30 cellular contexts compared by ENCODE assay signal in the genomic region with DNA sequence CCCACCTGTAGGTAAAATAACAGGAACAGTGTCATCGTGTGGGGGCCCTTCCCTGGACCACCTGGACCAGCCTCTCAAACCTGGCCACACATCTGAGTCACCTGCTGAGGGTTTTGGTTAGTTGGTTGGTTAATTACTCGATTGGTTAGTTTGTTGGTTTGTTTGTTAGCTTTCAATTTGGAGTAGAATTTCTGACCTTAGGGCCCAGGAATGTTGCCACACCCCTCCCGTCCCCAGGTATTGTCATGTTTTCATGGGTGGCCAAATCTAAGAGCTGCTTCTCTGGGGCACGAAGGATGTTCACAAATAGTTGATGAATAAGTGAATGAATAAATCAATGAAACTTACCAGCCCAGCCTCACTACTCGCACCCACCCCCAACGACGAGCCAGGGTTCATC.
"Had no signal": no experiment of that assay in that cellular context is flagged by ENCODE, and none has a peak within 500 bp of the region (broad histone marks: within the 10 kb centered on the region; RNA-seq: fewer than 3 reads in every experiment).

No MANE protein-coding gene starts in this region.

- ATAC-seq: activated naive CD8-positive, alpha-beta T cell treated with anti-CD3 and anti-CD28 coated beads, Interleukin-2, amount 50 U/mL, for 24 hours; left colon; right cardiac atrium; stimulated activated naive B cell treated with anti-CD40 and anti-IgM and Interleukin-4, amounts not matched to agents 10 μg/mL and 1 μg/mL and 100 μg/mL, for 72 hours; T-helper 17 cell had no signal

- H3K9me3 Mint-ChIP-seq: activated CD4-positive, alpha-beta memory T cell treated with anti-CD3 and anti-CD28 coated beads for 36 hours; activated CD4-positive, alpha-beta T cell treated with anti-CD3 and anti-CD28 coated beads, Interleukin-2, amount 10 ng/mL, durations not matched to agents 24 days and 14 days; activated naive CD4-positive, alpha-beta T cell treated with anti-CD3 and anti-CD28 coated beads, Interleukin-2, amount 50 U/mL, for 24 hours; activated naive CD8-positive, alpha-beta T cell treated with anti-CD3 and anti-CD28 coated beads, Interleukin-2, amount 50 U/mL, for 24 hours; activated T-cell treated with anti-CD3 and anti-CD28 coated beads, Interleukin-2, amount 50 U/mL, for 24 hours; activated T-helper 2 cell treated with anti-CD3 and anti-CD28 coated beads, Interferon-gamma antibody, Interleukin-2, Interleukin-4, amounts not matched to agents 10 μg/mL and 5 μg/mL and 100 μg/mL, durations not matched to agents 14 hours and 24 hours and 36 hours; immature natural killer cell; mesothelial cell of epicardium; neural crest cell; stimulated activated naive B cell treated with anti-CD40 and anti-IgM and Interleukin-4, amounts not matched to agents 10 μg/mL and 1 μg/mL and 100 μg/mL, for 72 hours had no signal

- H3K27ac Mint-ChIP-seq: activated CD4-positive, alpha-beta memory T cell treated with anti-CD3 and anti-CD28 coated beads for 36 hours; activated CD4-positive, alpha-beta T cell treated with anti-CD3 and anti-CD28 coated beads, Interleukin-2, amount 10 ng/mL, durations not matched to agents 24 days and 14 days; activated naive CD4-positive, alpha-beta T cell treated with anti-CD3 and anti-CD28 coated beads, Interleukin-2, amount 50 U/mL, for 24 hours; activated naive CD8-positive, alpha-beta T cell treated with anti-CD3 and anti-CD28 coated beads, Interleukin-2, amount 50 U/mL, for 24 hours; activated T-cell treated with anti-CD3 and anti-CD28 coated beads, Interleukin-2, amount 50 U/mL, for 24 hours; activated T-helper 2 cell treated with anti-CD3 and anti-CD28 coated beads, Interferon-gamma antibody, Interleukin-2, Interleukin-4, amounts not matched to agents 10 μg/mL and 5 μg/mL and 100 μg/mL, durations not matched to agents 14 hours and 24 hours and 36 hours; immature natural killer cell; mesothelial cell of epicardium; stimulated activated naive B cell treated with anti-CD40 and anti-IgM and Interleukin-4, amounts not matched to agents 10 μg/mL and 1 μg/mL and 100 μg/mL, for 72 hours; T-helper 17 cell had no signal

- H3K36me3 Mint-ChIP-seq: activated CD4-positive, alpha-beta memory T cell treated with anti-CD3 and anti-CD28 coated beads for 36 hours; activated naive CD4-positive, alpha-beta T cell treated with anti-CD3 and anti-CD28 coated beads, Interleukin-2, amount 50 U/mL, for 24 hours; immature natural killer cell; mesothelial cell of epicardium; naive B cell; stimulated activated naive B cell treated with anti-CD40 and anti-IgM and Interleukin-4, amounts not matched to agents 10 μg/mL and 1 μg/mL and 100 μg/mL, for 72 hours had no signal

- H3K4me1 ChIP-seq: breast epithelium, upper lobe of right lung had no signal

- FAIRE-seq: colon, kidney had no signal

- H3K4me1 Mint-ChIP-seq: activated naive CD4-positive, alpha-beta T cell treated with anti-CD3 and anti-CD28 coated beads, Interleukin-2, amount 50 U/mL, for 24 hours; activated naive CD8-positive, alpha-beta T cell treated with anti-CD3 and anti-CD28 coated beads, Interleukin-2, amount 50 U/mL, for 24 hours; immature natural killer cell; T-helper 17 cell had no signal

- H3K36me3 ChIP-seq: breast epithelium, heart left ventricle, stomach, tibial artery, upper lobe of right lung had no signal

- DNase-seq: activated CD4-positive, alpha-beta memory T cell treated with anti-CD3 and anti-CD28 coated beads for 36 hours; activated CD4-positive, alpha-beta T cell treated with anti-CD3 and anti-CD28 coated beads, Interleukin-2, amount 10 ng/mL, durations not matched to agents 24 days and 14 days; activated CD4-positive, CD25-positive, alpha-beta regulatory T cell treated with anti-CD3 and anti-CD28 coated beads, Interleukin-2, amount 50 U/mL, for 72 hours; activated CD8-positive, alpha-beta memory T cell treated with anti-CD3 and anti-CD28 coated beads, Interleukin-2, amount 50 U/mL, for 4 hours; activated naive CD8-positive, alpha-beta T cell treated with anti-CD3 and anti-CD28 coated beads, Interleukin-2, amount 50 U/mL, for 24 hours; activated T-cell treated with anti-CD3 and anti-CD28 coated beads, Interleukin-2, amount 50 U/mL, for 24 hours; amygdala; effector memory CD4-positive, alpha-beta T cell; erythroblast; immature natural killer cell; kidney; left colon; mammary epithelial cell; naive B cell; stimulated activated CD4-positive, alpha-beta T cell treated with anti-CD3 and anti-CD28 coated beads, Interleukin-15, amount 100 ng/mL, for 24 hours; stimulated activated CD4-positive, alpha-beta T cell treated with anti-CD3 and anti-CD28 coated beads, Interleukin-2, amount 100 ng/mL, for 24 hours; stimulated activated naive B cell treated with anti-CD40 and anti-IgM and Interleukin-4, amounts not matched to agents 10 μg/mL and 1 μg/mL and 100 μg/mL, for 72 hours; stomach; T-helper 17 cell; T1000; tibial artery; upper lobe of right lung had no signal

- H3K4me3 ChIP-seq: breast epithelium, heart left ventricle, stomach, tibial artery, upper lobe of right lung had no signal

- H3K4me3 Mint-ChIP-seq: activated CD4-positive, alpha-beta memory T cell treated with anti-CD3 and anti-CD28 coated beads for 36 hours; activated CD4-positive, alpha-beta T cell treated with anti-CD3 and anti-CD28 coated beads, Interleukin-2, amount 10 ng/mL, durations not matched to agents 24 days and 14 days; activated naive CD4-positive, alpha-beta T cell treated with anti-CD3 and anti-CD28 coated beads, Interleukin-2, amount 50 U/mL, for 24 hours; activated naive CD8-positive, alpha-beta T cell treated with anti-CD3 and anti-CD28 coated beads, Interleukin-2, amount 50 U/mL, for 24 hours; activated T-cell treated with anti-CD3 and anti-CD28 coated beads, Interleukin-2, amount 50 U/mL, for 24 hours; immature natural killer cell; mesothelial cell of epicardium; naive B cell; neural crest cell; stimulated activated naive B cell treated with anti-CD40 and anti-IgM and Interleukin-4, amounts not matched to agents 10 μg/mL and 1 μg/mL and 100 μg/mL, for 72 hours; T-helper 17 cell had no signal

- H3K9me3 ChIP-seq: breast epithelium, heart left ventricle, stomach, tibial artery, upper lobe of right lung had no signal

- H3K27ac ChIP-seq: breast epithelium, stomach, tibial artery, upper lobe of right lung had no signal
